Comparison of ENCODE assay signal across 1 cellular context in the genomic region with DNA sequence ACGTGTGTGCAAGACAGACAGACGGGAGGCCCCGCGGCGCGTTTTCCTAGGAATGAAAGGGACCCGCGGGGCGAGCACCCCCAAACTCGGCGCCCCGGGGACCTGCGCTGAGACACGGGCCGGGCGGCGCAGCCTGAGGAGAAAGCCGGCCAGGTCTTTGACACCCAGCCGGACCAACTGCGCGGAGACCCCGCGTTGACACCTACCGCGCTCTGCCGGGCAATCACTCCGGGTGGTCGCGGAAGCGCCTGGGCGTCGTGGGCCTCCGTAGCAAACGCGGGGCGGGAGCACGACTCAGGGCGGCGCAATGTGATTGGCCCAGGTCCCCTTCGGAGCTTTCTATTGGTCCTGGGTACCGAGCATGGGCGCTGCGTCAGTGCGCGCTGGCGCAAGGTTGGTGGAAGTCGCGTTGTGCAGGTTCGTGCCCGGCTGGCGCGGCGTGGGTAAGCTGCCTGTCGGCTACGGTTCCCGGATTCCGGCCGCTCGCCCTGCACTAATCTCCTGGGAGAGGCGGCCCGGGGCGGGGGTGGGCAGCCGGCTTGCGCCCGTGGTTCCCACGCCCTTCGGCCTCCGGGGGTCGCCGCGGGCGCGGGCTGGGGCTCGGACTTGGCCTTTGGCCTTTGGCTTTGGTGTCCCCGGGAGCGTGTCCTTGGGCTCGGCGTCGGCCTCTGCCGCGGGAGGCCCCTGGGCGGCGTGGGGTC.
TF ChIP-seq lines count a peak whose summit lies in the region.

A gene with protein sequence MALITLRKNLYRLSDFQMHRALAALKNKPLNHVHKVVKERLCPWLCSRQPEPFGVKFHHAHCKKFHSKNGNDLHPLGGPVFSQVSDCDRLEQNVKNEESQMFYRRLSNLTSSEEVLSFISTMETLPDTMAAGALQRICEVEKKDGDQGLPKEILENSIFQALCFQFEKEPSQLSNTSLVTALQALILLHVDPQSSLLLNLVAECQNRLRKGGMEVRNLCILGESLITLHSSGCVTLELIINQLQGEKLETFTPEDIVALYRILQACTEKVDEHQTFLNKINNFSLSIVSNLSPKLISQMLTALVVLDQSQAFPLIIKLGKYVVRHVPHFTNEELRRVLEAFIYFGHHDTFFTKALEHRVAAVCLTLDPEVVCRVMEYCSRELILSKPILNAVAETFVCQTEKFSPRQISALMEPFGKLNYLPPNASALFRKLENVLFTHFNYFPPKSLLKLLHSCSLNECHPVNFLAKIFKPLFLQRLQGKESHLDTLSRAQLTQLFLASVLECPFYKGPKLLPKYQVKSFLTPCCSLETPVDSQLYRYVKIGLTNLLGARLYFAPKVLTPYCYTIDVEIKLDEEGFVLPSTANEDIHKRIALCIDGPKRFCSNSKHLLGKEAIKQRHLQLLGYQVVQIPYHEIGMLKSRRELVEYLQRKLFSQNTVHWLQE (minus strand): TSS at position 259 of the 701 bp plus-strand sequence. CDS start 948 bp downstream, outside the sequence.
TSS of gene MTRR (plus strand) at position 376 of the 701 bp plus-strand sequence. CDS start 1,647 bp downstream, outside the sequence.

TF ChIP-seq in HepG2, 621 proteins besides CTCF, POLR2A, EP300 and RAD21 (continued from another document and continues in another):
- TF ChIP-seq, protein P1, sequence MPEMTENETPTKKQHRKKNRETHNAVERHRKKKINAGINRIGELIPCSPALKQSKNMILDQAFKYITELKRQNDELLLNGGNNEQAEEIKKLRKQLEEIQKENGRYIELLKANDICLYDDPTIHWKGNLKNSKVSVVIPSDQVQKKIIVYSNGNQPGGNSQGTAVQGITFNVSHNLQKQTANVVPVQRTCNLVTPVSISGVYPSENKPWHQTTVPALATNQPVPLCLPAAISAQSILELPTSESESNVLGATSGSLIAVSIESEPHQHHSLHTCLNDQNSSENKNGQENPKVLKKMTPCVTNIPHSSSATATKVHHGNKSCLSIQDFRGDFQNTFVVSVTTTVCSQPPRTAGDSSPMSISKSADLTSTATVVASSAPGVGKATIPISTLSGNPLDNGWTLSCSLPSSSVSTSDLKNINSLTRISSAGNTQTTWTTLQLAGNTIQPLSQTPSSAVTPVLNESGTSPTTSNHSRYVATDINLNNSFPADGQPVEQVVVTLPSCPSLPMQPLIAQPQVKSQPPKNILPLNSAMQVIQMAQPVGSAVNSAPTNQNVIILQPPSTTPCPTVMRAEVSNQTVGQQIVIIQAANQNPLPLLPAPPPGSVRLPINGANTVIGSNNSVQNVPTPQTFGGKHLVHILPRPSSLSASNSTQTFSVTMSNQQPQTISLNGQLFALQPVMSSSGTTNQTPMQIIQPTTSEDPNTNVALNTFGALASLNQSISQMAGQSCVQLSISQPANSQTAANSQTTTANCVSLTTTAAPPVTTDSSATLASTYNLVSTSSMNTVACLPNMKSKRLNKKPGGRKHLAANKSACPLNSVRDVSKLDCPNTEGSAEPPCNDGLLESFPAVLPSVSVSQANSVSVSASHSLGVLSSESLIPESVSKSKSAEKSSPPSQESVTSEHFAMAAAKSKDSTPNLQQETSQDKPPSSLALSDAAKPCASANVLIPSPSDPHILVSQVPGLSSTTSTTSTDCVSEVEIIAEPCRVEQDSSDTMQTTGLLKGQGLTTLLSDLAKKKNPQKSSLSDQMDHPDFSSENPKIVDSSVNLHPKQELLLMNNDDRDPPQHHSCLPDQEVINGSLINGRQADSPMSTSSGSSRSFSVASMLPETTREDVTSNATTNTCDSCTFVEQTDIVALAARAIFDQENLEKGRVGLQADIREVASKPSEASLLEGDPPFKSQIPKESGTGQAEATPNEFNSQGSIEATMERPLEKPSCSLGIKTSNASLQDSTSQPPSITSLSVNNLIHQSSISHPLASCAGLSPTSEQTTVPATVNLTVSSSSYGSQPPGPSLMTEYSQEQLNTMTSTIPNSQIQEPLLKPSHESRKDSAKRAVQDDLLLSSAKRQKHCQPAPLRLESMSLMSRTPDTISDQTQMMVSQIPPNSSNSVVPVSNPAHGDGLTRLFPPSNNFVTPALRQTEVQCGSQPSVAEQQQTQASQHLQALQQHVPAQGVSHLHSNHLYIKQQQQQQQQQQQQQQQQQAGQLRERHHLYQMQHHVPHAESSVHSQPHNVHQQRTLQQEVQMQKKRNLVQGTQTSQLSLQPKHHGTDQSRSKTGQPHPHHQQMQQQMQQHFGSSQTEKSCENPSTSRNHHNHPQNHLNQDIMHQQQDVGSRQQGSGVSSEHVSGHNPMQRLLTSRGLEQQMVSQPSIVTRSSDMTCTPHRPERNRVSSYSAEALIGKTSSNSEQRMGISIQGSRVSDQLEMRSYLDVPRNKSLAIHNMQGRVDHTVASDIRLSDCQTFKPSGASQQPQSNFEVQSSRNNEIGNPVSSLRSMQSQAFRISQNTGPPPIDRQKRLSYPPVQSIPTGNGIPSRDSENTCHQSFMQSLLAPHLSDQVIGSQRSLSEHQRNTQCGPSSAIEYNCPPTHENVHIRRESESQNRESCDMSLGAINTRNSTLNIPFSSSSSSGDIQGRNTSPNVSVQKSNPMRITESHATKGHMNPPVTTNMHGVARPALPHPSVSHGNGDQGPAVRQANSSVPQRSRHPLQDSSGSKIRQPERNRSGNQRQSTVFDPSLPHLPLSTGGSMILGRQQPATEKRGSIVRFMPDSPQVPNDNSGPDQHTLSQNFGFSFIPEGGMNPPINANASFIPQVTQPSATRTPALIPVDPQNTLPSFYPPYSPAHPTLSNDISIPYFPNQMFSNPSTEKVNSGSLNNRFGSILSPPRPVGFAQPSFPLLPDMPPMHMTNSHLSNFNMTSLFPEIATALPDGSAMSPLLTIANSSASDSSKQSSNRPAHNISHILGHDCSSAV (CRISPR knock-in tag; IDR thresholded peaks at IDR 0.05; ENCODE audit: borderline replicate concordance), result peak; percentile 60; the same call in 1 of the 2 replicates
- TF ChIP-seq HNRNPUL1 (IDR thresholded peaks at IDR 0.05; ENCODE audit: low read depth, low read length) (peak; percentile 65; the same call in 1 of the 2 replicates), ZNF24 (IDR thresholded peaks at IDR 0.05) (no peak), PHF5A (CRISPR knock-in tag; IDR thresholded peaks at IDR 0.05; ENCODE audit: low read depth, unreplicated experiment) (no peak), FOXK1 (CRISPR knock-in tag; IDR thresholded peaks at IDR 0.05; ENCODE audit: borderline replicate concordance, low read depth) (peak; percentile 49), GTF2F1 (IDR thresholded peaks at IDR 0.05; ENCODE audit: low read length) (no peak), DMTF1 (CRISPR knock-in tag; IDR thresholded peaks at IDR 0.05) (no peak), ZNF558 (CRISPR knock-in tag; IDR thresholded peaks at IDR 0.05; ENCODE audit: borderline replicate concordance) (no peak; the same call in 1 of the 2 replicates), IKZF5 (CRISPR knock-in tag; IDR thresholded peaks at IDR 0.05) (0 out of 2 replicates have a peak, but pooled peaks have one; percentile 5), RBFOX2 (IDR thresholded peaks at IDR 0.05; ENCODE audit: low read depth, low read length) (peak; percentile 94), RXRB (CRISPR knock-in tag; IDR thresholded peaks at IDR 0.05; ENCODE audit: borderline replicate concordance) (peak; percentile 27; the same call in 1 of the 2 replicates), CREM (IDR thresholded peaks at IDR 0.05) (peak; percentile 83), CREM (CRISPR knock-in tag; IDR thresholded peaks at IDR 0.05) (no peak), ZNF552 (CRISPR knock-in tag; IDR thresholded peaks at IDR 0.05; ENCODE audit: borderline replicate concordance) (peak; percentile 73; the same call in 1 of the 2 replicates), ZNF274 (CRISPR knock-in tag; IDR thresholded peaks at IDR 0.05) (peak; percentile 83; the same call in 1 of the 2 replicates), ZMAT5 (CRISPR knock-in tag; IDR thresholded peaks at IDR 0.05; ENCODE audit: borderline replicate concordance, low read depth) (no peak), KMT2A (CRISPR knock-in tag; IDR thresholded peaks at IDR 0.05) (peak; percentile 89), PCBP1 (IDR thresholded peaks at IDR 0.05; ENCODE audit: borderline replicate concordance, low read depth, low read length) (0 out of 2 replicates have a peak, but pooled peaks have one; percentile 60), ZNF572 (CRISPR knock-in tag; IDR thresholded peaks at IDR 0.05) (no peak), CREB1 (IDR thresholded peaks at IDR 0.05) (peak; percentile 85), CREB1 (CRISPR knock-in tag; IDR thresholded peaks at IDR 0.05) (peak; percentile 90), PRMT3 (CRISPR knock-in tag; IDR thresholded peaks at IDR 0.05; ENCODE audit: borderline replicate concordance, low read depth) (no peak), RXRA (CRISPR knock-in tag; IDR thresholded peaks at IDR 0.05) (peak; percentile 32; the same call in 1 of the 2 replicates), ATF2 (CRISPR knock-in tag; IDR thresholded peaks at IDR 0.05) (peak; percentile 14; the same call in 1 of the 2 replicates), NFKBIZ (CRISPR knock-in tag; IDR thresholded peaks at IDR 0.05) (no peak), ZNF232 (CRISPR knock-in tag; IDR thresholded peaks at IDR 0.05; ENCODE audit: borderline replicate concordance) (no peak; the same call in 1 of the 2 replicates), ZNF563 (CRISPR knock-in tag; IDR thresholded peaks at IDR 0.05) (0 out of 2 replicates have a peak, but pooled peaks have one; percentile 33), TAF15 (IDR thresholded peaks at IDR 0.05; ENCODE audit: low read depth, low read length, poor library complexity, severe bottlenecking) (no peak), ZNF709 (CRISPR knock-in tag; IDR thresholded peaks at IDR 0.05) (no peak), ZNF121 (CRISPR knock-in tag; IDR thresholded peaks at IDR 0.05) (no peak)
- TF ChIP-seq, protein P2, sequence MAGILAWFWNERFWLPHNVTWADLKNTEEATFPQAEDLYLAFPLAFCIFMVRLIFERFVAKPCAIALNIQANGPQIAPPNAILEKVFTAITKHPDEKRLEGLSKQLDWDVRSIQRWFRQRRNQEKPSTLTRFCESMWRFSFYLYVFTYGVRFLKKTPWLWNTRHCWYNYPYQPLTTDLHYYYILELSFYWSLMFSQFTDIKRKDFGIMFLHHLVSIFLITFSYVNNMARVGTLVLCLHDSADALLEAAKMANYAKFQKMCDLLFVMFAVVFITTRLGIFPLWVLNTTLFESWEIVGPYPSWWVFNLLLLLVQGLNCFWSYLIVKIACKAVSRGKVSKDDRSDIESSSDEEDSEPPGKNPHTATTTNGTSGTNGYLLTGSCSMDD (CRISPR knock-in tag; IDR thresholded peaks at IDR 0.05), result no peak
